In the genomic region with DNA sequence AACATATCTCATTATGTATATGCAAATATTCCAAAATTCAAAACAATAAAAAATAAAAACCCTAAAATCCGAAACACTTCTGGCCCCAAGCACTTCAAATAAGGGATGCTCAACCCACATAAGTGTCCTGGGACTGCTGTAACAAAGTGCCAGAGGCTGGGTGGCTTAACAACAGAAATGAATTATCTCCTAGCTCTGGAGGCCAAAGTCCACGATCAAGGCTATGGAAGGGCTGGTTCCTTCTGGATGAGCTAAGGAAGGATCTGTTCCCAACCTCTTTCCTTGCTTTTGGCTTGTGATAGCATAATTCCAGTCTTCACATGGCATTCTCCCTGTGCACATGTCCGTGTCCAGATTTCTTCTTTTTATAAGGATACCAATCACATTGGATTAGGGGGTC, we compare ENCODE assay signal across 27 cellular contexts.
"Had no signal": no experiment of that assay in that cellular context is flagged by ENCODE, and none has a peak within 500 bp of the region (broad histone marks: within the 10 kb centered on the region; RNA-seq: fewer than 3 reads in every experiment).

No MANE protein-coding gene starts in this region.

- H3K27ac Mint-ChIP-seq: immature natural killer cell; naive B cell; natural killer cell treated with Interleukin-12 subunit alpha and Interleukin-12 subunit beta and Interleukin-15 and Interleukin-18, amount 100 ng/mL, for 72 hours; progenitor cell of endocrine pancreas; stimulated activated naive CD8-positive, alpha-beta T cell treated with anti-CD3 and anti-CD28 coated beads, Interleukin-15, amount 100 ng/mL, for 72 hours had no signal

- H3K4me3 ChIP-seq: dorsolateral prefrontal cortex, gastrocnemius medialis, heart left ventricle, lower lobe of right lung, suprapubic skin, transverse colon, upper lobe of right lung, uterus had no signal

- H3K9me3 ChIP-seq: gastrocnemius medialis, heart left ventricle, lower lobe of right lung, neutrophil, suprapubic skin, transverse colon, upper lobe of right lung, uterus had no signal

- ATAC-seq: gastrocnemius medialis; heart left ventricle; left ventricle myocardium superior; lower lobe of right lung; natural killer cell treated with Interleukin-12 subunit alpha and Interleukin-12 subunit beta and Interleukin-15 and Interleukin-18, amount 100 ng/mL, for 72 hours; sciatic nerve; stimulated activated naive CD8-positive, alpha-beta T cell treated with anti-CD3 and anti-CD28 coated beads, Interleukin-15, amount 100 ng/mL, for 72 hours; upper lobe of right lung had no signal

- H3K79me2 ChIP-seq: parathyroid adenoma had no signal

- H3K9me3 Mint-ChIP-seq: natural killer cell treated with Interleukin-12 subunit alpha and Interleukin-12 subunit beta and Interleukin-15 and Interleukin-18, amount 100 ng/mL, for 72 hours; neural crest cell had no signal

- DNase-seq: cerebellar nuclear complex; dorsolateral prefrontal cortex; effector CD4-positive, alpha-beta T cell; foreskin fibroblast; gastrocnemius medialis; heart left ventricle; hippocampal formation; immature natural killer cell; islet precursor cell; kidney glomerular epithelial cell; left ventricle myocardium superior; lower lobe of right lung; naive B cell; stimulated activated CD4-positive, alpha-beta T cell treated with anti-CD3 and anti-CD28 coated beads, Interleukin-2, amount 100 ng/mL, for 24 hours; stimulated activated CD4-positive, alpha-beta T cell treated with anti-CD3 and anti-CD28 coated beads, Interleukin-4, amount 100 ng/mL, for 4 hours; stimulated activated naive CD4-positive, alpha-beta T cell; stimulated activated naive CD8-positive, alpha-beta T cell treated with anti-CD3 and anti-CD28 coated beads, Interleukin-15, amount 100 ng/mL, for 72 hours; transverse colon; upper lobe of right lung; uterus had no signal

- H3K36me3 ChIP-seq: gastrocnemius medialis, heart left ventricle, lower lobe of right lung, neutrophil, suprapubic skin, transverse colon, upper lobe of right lung, uterus had no signal

- H3K27ac ChIP-seq: dorsolateral prefrontal cortex, gastrocnemius medialis, heart left ventricle, lower lobe of right lung, neutrophil, parathyroid adenoma, suprapubic skin, upper lobe of right lung, uterus had no signal

- H3K27me3 ChIP-seq: gastrocnemius medialis, suprapubic skin, uterus had no signal

- H3K4me3 Mint-ChIP-seq: immature natural killer cell; naive B cell; natural killer cell treated with Interleukin-12 subunit alpha and Interleukin-12 subunit beta and Interleukin-15 and Interleukin-18, amount 100 ng/mL, for 72 hours; neural crest cell; stimulated activated naive CD8-positive, alpha-beta T cell treated with anti-CD3 and anti-CD28 coated beads, Interleukin-15, amount 100 ng/mL, for 72 hours had no signal

- H3K9ac ChIP-seq: parathyroid adenoma had no signal

- H3K36me3 Mint-ChIP-seq: natural killer cell treated with Interleukin-12 subunit alpha and Interleukin-12 subunit beta and Interleukin-15 and Interleukin-18, amount 100 ng/mL, for 72 hours had no signal

- H3K4me1 ChIP-seq: gastrocnemius medialis, heart left ventricle, lower lobe of right lung, parathyroid adenoma, upper lobe of right lung, uterus had no signal

- H2AFZ ChIP-seq: parathyroid adenoma had no signal
